In the genomic region with DNA sequence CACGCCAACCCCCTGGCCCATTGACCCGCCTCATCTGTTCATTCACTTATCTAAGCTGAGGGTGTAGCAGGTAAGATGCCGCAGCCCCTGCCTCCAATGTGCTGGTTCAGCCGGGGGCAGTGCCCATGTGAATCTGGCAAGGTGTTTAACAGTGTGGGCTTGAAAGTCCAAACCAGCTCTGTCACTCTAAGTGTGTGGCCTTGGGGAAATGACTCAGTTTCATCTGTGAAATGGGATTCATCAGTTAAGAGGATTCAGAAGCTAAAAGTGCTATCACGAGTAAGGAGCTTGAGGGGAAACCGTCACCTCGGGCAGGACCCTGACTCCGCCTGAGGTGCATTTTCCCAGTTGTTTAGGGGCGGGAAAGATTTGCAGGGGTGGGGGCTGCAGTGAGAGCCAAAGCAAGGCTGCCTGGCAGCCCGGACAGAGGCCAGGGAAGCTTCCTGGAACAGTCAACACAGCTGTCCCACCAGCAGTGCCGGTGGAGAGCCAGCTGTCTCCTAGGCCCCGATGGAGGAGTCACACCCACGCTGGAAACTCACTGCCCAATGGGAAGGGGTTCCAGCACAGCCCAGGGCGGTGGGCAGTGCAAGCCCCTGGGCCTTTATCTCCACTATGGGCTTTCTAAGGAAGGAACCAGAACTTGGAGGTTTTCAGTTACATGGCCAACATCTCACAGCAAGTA, we compare ENCODE assay signal across 8 cellular contexts. TPM values are rescaled to one million over a fixed set of nuclear protein-coding genes. Genes with fewer than 3 reads are reported as not detected.
DNase-seq lines count a peak whose midpoint lies in the region; ATAC-seq and TF ChIP-seq lines count a peak whose summit lies in the region.

No MANE protein-coding gene starts in this region.

- H3K4me3 ChIP-seq in dorsolateral prefrontal cortex (peak overlapping the region in 55 of 59 donors; percentile 12 to 67 (median 49)), neural progenitor cell (no peak overlapping the region)

- H3K4me1 Mint-ChIP-seq in CD14-positive monocyte, result peaks cover 21% of the 10 kb centered on the region
- peaks cover 36% of the 10 kb centered on the region for H3K4me1 Mint-ChIP-seq in neural progenitor cell

- H3K36me3 Mint-ChIP-seq in CD14-positive monocyte (peaks cover 2% of the 10 kb centered on the region in 2 donors), neural progenitor cell (peaks cover 6% of the 10 kb centered on the region)

- H3K4me1 ChIP-seq in neural progenitor cell, result peaks cover 6% of the 10 kb centered on the region

- no peaks in the 10 kb centered on the region for H3K27me3 ChIP-seq in dorsolateral prefrontal cortex
- peaks cover 78% of the 10 kb centered on the region for H3K27me3 ChIP-seq in neural progenitor cell

- no peaks in the 10 kb centered on the region for H3K79me2 ChIP-seq in neural progenitor cell (ENCODE audit: low read depth)

- peak overlapping the region; percentile 49 for H3K4me2 ChIP-seq in neural progenitor cell

- peak overlapping the region in 2 of 7 donors; percentile 11 to 30 for H3K27ac Mint-ChIP-seq in CD14-positive monocyte
- peak overlapping the region; percentile 75 for H3K27ac Mint-ChIP-seq in neural progenitor cell

- H3K36me3 ChIP-seq in neural progenitor cell, result no peaks in the 10 kb centered on the region

- H3K9me3 Mint-ChIP-seq in CD14-positive monocyte (no peaks in the 10 kb centered on the region), neural progenitor cell (no peaks in the 10 kb centered on the region)

- H4K20me1 ChIP-seq in neural progenitor cell (ENCODE audit: low read depth), result peaks cover 72% of the 10 kb centered on the region

- no peaks in the 10 kb centered on the region for H3K9me3 ChIP-seq in neural progenitor cell (ENCODE audit: low read depth)

- peaks cover 22% of the 10 kb centered on the region for H3F3A ChIP-seq in neural progenitor cell (ENCODE audit: low read depth)

- no peak for ATAC-seq in GM21381 (IDR thresholded peaks at IDR 0.05; ENCODE audit: unreplicated experiment)

- H3K27me3 Mint-ChIP-seq in CD14-positive monocyte (ENCODE audit: low read depth in 3 of 3) (peaks cover 0 to 9% (median 5%) of the 10 kb centered on the region in 3 donors), neural progenitor cell (ENCODE audit: insufficient read depth, low read depth) (peaks cover 10% of the 10 kb centered on the region)

- H3K9ac ChIP-seq in neural progenitor cell, result no peak overlapping the region

- intact Hi-C loops in CD14-positive monocyte (cut with micrococcal nuclease) (loop anchor here in 1 of 2 donors (5.0 kb wide), 1 partner anchor 56 kb away; no protein-coding TSS in a partner anchor), dorsolateral prefrontal cortex (cut with DNase I) (loop anchor here (5.0 kb wide), 2 partner anchors 64 to 191 kb away; a partner anchor contains a TSS)

- DNase-seq in CD14-positive monocyte (ENCODE audit: low spot score), result no peak
- DNase-seq in NCI-H1694 (lab: John Stamatoyannopoulos, UW), result peak; percentile 45
- DNase-seq in dorsolateral prefrontal cortex, result no peak
- DNase-seq in neural progenitor cell (ENCODE audit: low spot score), result no peak
- DNase-seq in hepatic stellate cell (ENCODE audit: low spot score), result no peak
- no peak for DNase-seq in D341Med (ENCODE audit: low spot score)
- DNase-seq in NCI-H82 (lab: John Stamatoyannopoulos, UW), result no peak

- TF ChIP-seq CTCF in CD14-positive monocyte (IDR thresholded peaks at IDR 0.05), result no peak
- TF ChIP-seq CTCF in dorsolateral prefrontal cortex (IDR thresholded peaks at IDR 0.05 in 54 of 56, conservative IDR thresholded peaks at IDR 0.05 in 2 of 56; ENCODE audit: low read depth in 1 of 56, partially characterized antibody in 56 of 56), result no peak
- no peak for TF ChIP-seq CTCF in neural progenitor cell (IDR thresholded peaks at IDR 0.05)

- no peak overlapping the region for H2AFZ ChIP-seq in neural progenitor cell (replicated peaks)

- H3K27ac ChIP-seq in dorsolateral prefrontal cortex, result peak overlapping the region; percentile 44 to 100 (median 95)
- no peak overlapping the region for H3K27ac ChIP-seq in neural progenitor cell

- H3K4me3 Mint-ChIP-seq in CD14-positive monocyte (peak overlapping the region; percentile 89 to 97), neural progenitor cell (peak overlapping the region; percentile 62)

RNA-seq across cellular contexts. Expression of a gene that starts 9.7 kb away (rescaled TPM):
- polyA plus RNA-seq in CD14-positive monocyte, result 10 to 100 TPM; 37.5 to 39.7 TPM
- total RNA-seq in dorsolateral prefrontal cortex (10 to 100 TPM; 36.9 to 64.9 (median 48.8) TPM), neural progenitor cell (ENCODE audit: low replicate concordance) (10.3 and 21.7 TPM in 2 replicates)

RNA-seq across cellular contexts. Expression of a gene that starts 21.1 kb away (rescaled TPM):
- polyA plus RNA-seq in CD14-positive monocyte, result 1 to 10 TPM; 6.8 TPM
- total RNA-seq in dorsolateral prefrontal cortex (10 to 100 TPM; 25.1 to 59.1 (median 46.4) TPM), neural progenitor cell (ENCODE audit: low replicate concordance) (4.4 and 8.6 TPM in 2 replicates)

RNA-seq across cellular contexts. Expression of a gene that starts 38.8 kb away (rescaled TPM):
- 10 to 100 TPM; 19.9 to 20.4 TPM for polyA plus RNA-seq in CD14-positive monocyte
- total RNA-seq in dorsolateral prefrontal cortex (10 to 100 TPM; 28.0 to 67.5 (median 47.0) TPM), neural progenitor cell (ENCODE audit: low replicate concordance) (16.8 and 39.0 TPM in 2 replicates)

RNA-seq across cellular contexts. Expression of a gene that starts 39.2 kb away (rescaled TPM):
- 10 to 100 TPM; 13.5 to 17.0 TPM for polyA plus RNA-seq in CD14-positive monocyte
- 10 to 100 TPM; 20.6 to 66.5 (median 44.9) TPM for total RNA-seq in dorsolateral prefrontal cortex
- 8.3 and 9.2 TPM in 2 replicates for total RNA-seq in neural progenitor cell (ENCODE audit: low replicate concordance)

RNA-seq across cellular contexts. Expression of a gene that starts 59.2 kb away (rescaled TPM):
- polyA plus RNA-seq in CD14-positive monocyte, result 1 to 10 TPM; 1.8 to 2.5 TPM
- total RNA-seq in dorsolateral prefrontal cortex (1,000 to 10,000 TPM in 1 of 120 experiments, 100 to 1,000 TPM in 110, 10 to 100 TPM in 9; 33.1 to 1,222 (median 302) TPM), neural progenitor cell (ENCODE audit: low replicate concordance) (2.0 TPM in 1 of 2 replicates, not detected in the other)
